In genomic region chrX:135066271-135066670, GRCh38 we compare ENCODE assay signal across 11 cellular contexts. TPM values are rescaled to one million over a fixed set of nuclear protein-coding genes. Genes with fewer than 3 reads are reported as not detected.
DNase-seq lines count a peak whose midpoint lies in the region; ATAC-seq, FAIRE-seq and TF ChIP-seq lines count a peak whose summit lies in the region.
"Not testable (repeated sequence)": the region's sequence is repeated elsewhere in the genome, so short reads cannot be mapped to it uniquely, and the experiment has no call there.
"Had no signal": no experiment of that assay in that cellular context is flagged by ENCODE, and none has a peak within 500 bp of the region (broad histone marks: within the 10 kb centered on the region; RNA-seq: fewer than 3 reads in every experiment).

No MANE protein-coding gene starts in this region.

- peak; percentile 80 for ATAC-seq in HG03432 (IDR thresholded peaks at IDR 0.05; ENCODE audit: unreplicated experiment)
- not testable (repeated sequence) for ATAC-seq in PC-3; activated CD8-positive, alpha-beta memory T cell treated with anti-CD3 and anti-CD28 coated beads, Interleukin-2, amount 10 ng/mL, durations not matched to agents 7 days and 5 days

- not testable (repeated sequence) for H3K9me2 ChIP-seq in PC-3 (replicated peaks; ENCODE audit: low read length)

- H3K4me3 ChIP-seq in AG10803 (ENCODE audit: low read length); PC-3 (ENCODE audit: low read length); epithelial cell of esophagus (ENCODE audit: low read length): not testable (repeated sequence)

- H3K4me3 Mint-ChIP-seq in activated CD8-positive, alpha-beta memory T cell treated with anti-CD3 and anti-CD28 coated beads, Interleukin-2, amount 10 ng/mL, durations not matched to agents 7 days and 5 days; progenitor cell of endocrine pancreas (ENCODE audit: low read depth): not testable (repeated sequence)

- H3K9me3 ChIP-seq in PC-3 (ENCODE audit: low read length), result not testable (repeated sequence)

- H3K36me3 Mint-ChIP-seq in activated CD8-positive, alpha-beta memory T cell treated with anti-CD3 and anti-CD28 coated beads, Interleukin-2, amount 10 ng/mL, durations not matched to agents 7 days and 5 days; progenitor cell of endocrine pancreas (ENCODE audit: insufficient read depth): not testable (repeated sequence)

- H3K9me3 Mint-ChIP-seq in activated CD8-positive, alpha-beta memory T cell treated with anti-CD3 and anti-CD28 coated beads, Interleukin-2, amount 10 ng/mL, durations not matched to agents 7 days and 5 days (ENCODE audit: low read depth), result not testable (repeated sequence)
- peaks cover 12% of the 10 kb centered on the region for H3K9me3 Mint-ChIP-seq in progenitor cell of endocrine pancreas (ENCODE audit: low read depth)

- not testable (repeated sequence) for H3K4me1 Mint-ChIP-seq in activated CD8-positive, alpha-beta memory T cell treated with anti-CD3 and anti-CD28 coated beads, Interleukin-2, amount 10 ng/mL, durations not matched to agents 7 days and 5 days; progenitor cell of endocrine pancreas (ENCODE audit: low read depth)

- H3K79me2 ChIP-seq in PC-3 (ENCODE audit: low read length), result not testable (repeated sequence)

- POLR2A ChIA-PET in PC-3 (lab: Charles Lee; ENCODE audit: unreplicated experiment), result not testable (repeated sequence)

- not testable (repeated sequence) for H3K9ac ChIP-seq in PC-3 (ENCODE audit: low read length)

- H4K20me1 ChIP-seq in PC-3 (ENCODE audit: low read length), result not testable (repeated sequence)

- not testable (repeated sequence) for BruUV-seq in PC-3 (replicated peaks; lab: Mats Ljungman, UMichigan)

- H3K27me3 Mint-ChIP-seq in activated CD8-positive, alpha-beta memory T cell treated with anti-CD3 and anti-CD28 coated beads, Interleukin-2, amount 10 ng/mL, durations not matched to agents 7 days and 5 days; progenitor cell of endocrine pancreas: not testable (repeated sequence)

- CTCF ChIA-PET in PC-3 (lab: Charles Lee); activated CD8-positive, alpha-beta memory T cell treated with anti-CD3 and anti-CD28 coated beads, Interleukin-2, amount 10 ng/mL, durations not matched to agents 7 days and 5 days (lab: Charles Lee): not testable (repeated sequence)

- H3K36me3 ChIP-seq in PC-3 (ENCODE audit: low read depth, low read length), result not testable (repeated sequence)

- TF ChIP-seq CTCF in AG10803 (conservative IDR thresholded peaks at IDR 0.05; ENCODE audit: low read length) (peak; percentile 36), PC-3 (conservative IDR thresholded peaks at IDR 0.05; ENCODE audit: low read depth, low read length) (peak; percentile 35; the same call in 1 of the 2 replicates), epithelial cell of esophagus (IDR thresholded peaks at IDR 0.05; ENCODE audit: insufficient read depth, low read depth, low read length, missing control alignments) (peak; percentile 33), progenitor cell of endocrine pancreas (IDR thresholded peaks at IDR 0.05; ENCODE audit: unreplicated experiment) (peak; percentile 50)

- not testable (repeated sequence) for H3K4me2 ChIP-seq in PC-3 (ENCODE audit: low read length)

- H3F3A ChIP-seq in PC-3 (ENCODE audit: low read length, unreplicated experiment), result not testable (repeated sequence)

- peak; percentile 31 for FAIRE-seq in GM18507 (lab: Jason Lieb, UNC)

- H3K27ac Mint-ChIP-seq in activated CD8-positive, alpha-beta memory T cell treated with anti-CD3 and anti-CD28 coated beads, Interleukin-2, amount 10 ng/mL, durations not matched to agents 7 days and 5 days; progenitor cell of endocrine pancreas: not testable (repeated sequence)

- not testable (repeated sequence) for H3K27me3 ChIP-seq in PC-3 (ENCODE audit: low read length)

- H3K27ac ChIP-seq in PC-3 (ENCODE audit: low read length), result not testable (repeated sequence)

- peak; percentile 15 for DNase-seq in AG10803 (ENCODE audit: low read depth)
- DNase-seq in GM18507 (ENCODE audit: extremely low spot score, insufficient read length, low read depth); progenitor cell of endocrine pancreas (ENCODE audit: low spot score, unreplicated experiment): not testable (repeated sequence)
- DNase-seq in PC-3, result peak; percentile 41
- DNase-seq in activated CD8-positive, alpha-beta memory T cell treated with anti-CD3 and anti-CD28 coated beads, Interleukin-2, amount 10 ng/mL, durations not matched to agents 7 days and 5 days, result peak; percentile 40
- peak; percentile 13 for DNase-seq in epithelial cell of esophagus (ENCODE audit: low read depth)
- DNase-seq in islet precursor cell, result peak; percentile 70

- intact Hi-C loops in PC-3 (cut with micrococcal nuclease), result loop anchor here (5.0 kb wide), 1 partner anchor 121 kb away; no protein-coding TSS in a partner anchor

- H3K4me1 ChIP-seq in PC-3 (ENCODE audit: insufficient read depth, low read length), result not testable (repeated sequence)

- H2AFZ ChIP-seq in PC-3 (ENCODE audit: low read length), result not testable (repeated sequence)

RNA-seq across cellular contexts. Expression of gene RTL8A, which starts 14.3 kb away (rescaled TPM):
- 19.7 and 21.8 TPM in 2 replicates for total RNA-seq in PC-3 (2014; rRNA removed)
- 10 to 100 TPM in 1 of 2 experiments, 1 to 10 TPM in 1; 9.6 to 13.3 TPM for total RNA-seq in activated CD8-positive, alpha-beta memory T cell treated with anti-CD3 and anti-CD28 coated beads, Interleukin-2, amount 10 ng/mL, durations not matched to agents 7 days and 5 days
- 63.5 and 72.5 TPM in 2 replicates for total RNA-seq in progenitor cell of endocrine pancreas

RNA-seq across cellular contexts. Expression of gene SMIM10L2B, which starts 32.2 kb away (rescaled TPM):
- 0.29 TPM in 1 of 2 replicates, not detected in the other for total RNA-seq in PC-3 (2014; rRNA removed)
- not detected for total RNA-seq in activated CD8-positive, alpha-beta memory T cell treated with anti-CD3 and anti-CD28 coated beads, Interleukin-2, amount 10 ng/mL, durations not matched to agents 7 days and 5 days
- total RNA-seq in progenitor cell of endocrine pancreas, result 7.7 and 7.9 TPM in 2 replicates

RNA-seq across cellular contexts. Expression of gene RTL8C, which starts 34.1 kb away (rescaled TPM):
- total RNA-seq in PC-3 (2014; rRNA removed), result 57.0 and 59.6 TPM in 2 replicates
- total RNA-seq in activated CD8-positive, alpha-beta memory T cell treated with anti-CD3 and anti-CD28 coated beads, Interleukin-2, amount 10 ng/mL, durations not matched to agents 7 days and 5 days, result 10 to 100 TPM; 22.1 to 25.9 TPM
- total RNA-seq in progenitor cell of endocrine pancreas, result 101 and 107 TPM in 2 replicates

RNA-seq across cellular contexts. Expression of gene RTL8B, which starts 43.9 kb away (rescaled TPM):
- total RNA-seq in PC-3 (2014; rRNA removed) (12.6 and 14.9 TPM in 2 replicates), progenitor cell of endocrine pancreas (18.7 and 20.4 TPM in 2 replicates)
- total RNA-seq in activated CD8-positive, alpha-beta memory T cell treated with anti-CD3 and anti-CD28 coated beads, Interleukin-2, amount 10 ng/mL, durations not matched to agents 7 days and 5 days, result under 1 TPM in 1 of 2 experiments, not detected in 1; 0.42 TPM

RNA-seq across cellular contexts. Expression of gene ETDB, which starts 54.1 kb away (rescaled TPM):
- total RNA-seq in PC-3 (2014; rRNA removed) (not detected in 2 replicates), progenitor cell of endocrine pancreas (not detected in 2 replicates)
- total RNA-seq in activated CD8-positive, alpha-beta memory T cell treated with anti-CD3 and anti-CD28 coated beads, Interleukin-2, amount 10 ng/mL, durations not matched to agents 7 days and 5 days, result not detected
- total RNA-seq: mesothelial cell of epicardium, posterior vena cava, SJSA1 had no signal
